ENCODE assay signal across 1 cellular context in genomic region chr10:106925187-106925586, GRCh38.
TF ChIP-seq lines count a peak whose summit lies in the region.

No MANE protein-coding gene starts in this region.

TF ChIP-seq in GM23338, 12 proteins besides CTCF, POLR2A, EP300 and RAD21 (continued from another document):
- TF ChIP-seq REST (IDR thresholded peaks at IDR 0.05; ENCODE audit: unreplicated experiment) (no peak), ZNF331 (CRISPR knock-in tag; IDR thresholded peaks at IDR 0.05; ENCODE audit: low read depth) (no peak), STAT1 (IDR thresholded peaks at IDR 0.05; ENCODE audit: unreplicated experiment) (no peak), EZH2 (IDR thresholded peaks at IDR 0.05; ENCODE audit: low read depth, unreplicated experiment) (no peak), ZNF114 (CRISPR knock-in tag; IDR thresholded peaks at IDR 0.05) (no peak), EZH2phosphoT487 (IDR thresholded peaks at IDR 0.05; ENCODE audit: unreplicated experiment) (no peak), ETS1 (IDR thresholded peaks at IDR 0.05) (no peak), ZNF462 (CRISPR knock-in tag; IDR thresholded peaks at IDR 0.05) (no peak), NANOG (IDR thresholded peaks at IDR 0.05; ENCODE audit: borderline replicate concordance) (no peak), CREB1 (CRISPR knock-in tag; IDR thresholded peaks at IDR 0.05; ENCODE audit: low read depth) (no peak), JUNB (IDR thresholded peaks at IDR 0.05; ENCODE audit: unreplicated experiment) (no peak)
